Comparison of ENCODE assay signal across 7 cellular contexts in the genomic region with DNA sequence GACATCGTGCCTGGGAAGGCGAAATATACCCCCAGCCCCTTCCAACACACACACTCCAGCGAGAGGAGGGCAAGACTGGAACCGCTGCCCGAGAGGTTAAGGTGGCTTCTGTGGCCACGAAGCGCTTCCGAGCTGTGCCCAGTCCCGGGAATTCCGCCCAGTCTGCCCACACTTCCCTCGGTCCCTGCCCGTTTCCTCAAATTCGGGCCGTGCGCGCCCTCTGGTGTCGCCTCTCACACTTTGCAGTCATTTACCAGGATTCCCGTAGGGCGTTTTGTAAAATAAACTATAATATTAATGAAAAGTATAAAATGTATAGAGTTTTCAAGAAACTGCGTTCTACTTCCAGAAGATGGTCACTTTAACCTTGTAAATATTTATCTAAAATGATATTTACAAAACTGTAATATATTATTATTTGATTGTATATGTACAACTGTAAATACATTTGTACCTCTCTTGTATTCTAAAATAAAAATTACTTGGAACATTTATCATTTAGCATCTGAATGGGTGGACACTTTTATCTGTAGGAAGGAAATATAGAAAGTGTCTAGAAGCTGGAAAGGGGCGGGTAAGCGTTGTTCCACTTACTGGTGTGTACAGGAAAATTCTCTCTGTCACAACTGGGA. TPM values are rescaled to one million over a fixed set of nuclear protein-coding genes. Genes with fewer than 3 reads are reported as not detected.
DNase-seq lines count a peak whose midpoint lies in the region; TF ChIP-seq lines count a peak whose summit lies in the region.

No MANE protein-coding gene starts in this region.

- DNase-seq in NCI-H1694 treated with DMSO at 0.1 percent for 48 hours (lab: John Stamatoyannopoulos, UW) (peak; percentile 21), T1000 (lab: John Stamatoyannopoulos, UW) (peak; percentile 43), GOT3 (lab: John Stamatoyannopoulos, UW) (no peak)

- no peak overlapping the region for H3K27ac ChIP-seq in iPS-20b (ENCODE audit: low read length)
- H3K27ac ChIP-seq in skeletal muscle tissue (ENCODE audit: low read depth, low read length), result no peak overlapping the region

- H3K4me1 ChIP-seq in iPS-20b (ENCODE audit: insufficient read depth, low read length) (no peaks in the 10 kb centered on the region), skeletal muscle tissue (ENCODE audit: control insufficient read depth in 3 of 3, insufficient read depth in 3 of 3, low read length in 3 of 3) (peaks cover 8 to 13% (median 12%) of the 10 kb centered on the region in 3 donors)

- H3K4me3 Mint-ChIP-seq in brain, result peak overlapping the region; percentile 82 to 92 (median 90)

- H3K27ac Mint-ChIP-seq in brain, result peak overlapping the region; percentile 55 to 96 (median 81)

- H3K27me3 Mint-ChIP-seq in brain, result peaks cover 65% of the 10 kb centered on the region

- peaks cover 0 to 10% (median 2%) of the 10 kb centered on the region in 5 experiments for H3K9me3 Mint-ChIP-seq in brain

- H3K27me3 ChIP-seq in iPS-20b (ENCODE audit: insufficient read depth, low read length) (peaks cover 54% of the 10 kb centered on the region), skeletal muscle tissue (ENCODE audit: control insufficient read depth in 3 of 3, insufficient read depth in 3 of 3, low read length in 3 of 3) (peaks cover 0 to 13% (median 4%) of the 10 kb centered on the region in 3 donors)

- no peaks in the 10 kb centered on the region for H3K36me3 Mint-ChIP-seq in brain

- no peak overlapping the region for H3K9ac ChIP-seq in iPS-20b (ENCODE audit: low read depth, low read length)
- H3K9ac ChIP-seq in skeletal muscle tissue (ENCODE audit: low read depth in 1 of 3, low read length in 3 of 3), result peak overlapping the region in 1 of 3 donors; percentile 53

- H3K4me3 ChIP-seq in iPS-20b (ENCODE audit: low read length), result peak overlapping the region; percentile 61
- H3K4me3 ChIP-seq in skeletal muscle tissue (ENCODE audit: low read length in 3 of 3), result peak overlapping the region; percentile 59 to 68 (median 63)

- peaks cover 8% of the 10 kb centered on the region for H3K4me1 Mint-ChIP-seq in brain

- H3K9me3 ChIP-seq in iPS-20b (ENCODE audit: insufficient read depth, low read depth, low read length) (peaks cover 7% of the 10 kb centered on the region; the same call in 1 of the 2 replicates), skeletal muscle tissue (ENCODE audit: control insufficient read depth in 3 of 3, low read length in 3 of 3) (peaks cover 0 to 6% (median 0%) of the 10 kb centered on the region in 3 donors)

- H3K36me3 ChIP-seq in iPS-20b (ENCODE audit: insufficient read depth, low read depth, low read length) (no peaks in the 10 kb centered on the region), skeletal muscle tissue (ENCODE audit: control insufficient read depth in 3 of 3, insufficient read depth in 3 of 3, low read length in 3 of 3) (no peaks in the 10 kb centered on the region)

- TF ChIP-seq CTCF in GM12873 (IDR thresholded peaks at IDR 0.05; ENCODE audit: insufficient read depth, low read depth, low read length, missing control alignments), result peak; percentile 70
- peak; percentile 92 to 94 for TF ChIP-seq CTCF in brain (conservative IDR thresholded peaks at IDR 0.05)

RNA-seq across cellular contexts. Expression of gene EXOSC2, which starts 11.0 kb away (rescaled TPM):
- polyA plus RNA-seq in brain (ENCODE audit: insufficient read depth, low read depth, low replicate concordance), result 33.7 TPM
- total RNA-seq in skeletal muscle tissue, result 27.1 TPM

RNA-seq across cellular contexts. Expression of gene PRDM12, which starts 18.2 kb away (rescaled TPM):
- polyA plus RNA-seq in brain (ENCODE audit: insufficient read depth, low read depth, low replicate concordance), result 0.17 TPM
- not detected for total RNA-seq in skeletal muscle tissue
